Comparison of ENCODE assay signal across 19 cellular contexts in genomic region chr15:41578736-41579383, GRCh38. TPM values are rescaled to one million over a fixed set of nuclear protein-coding genes. Genes with fewer than 3 reads are reported as not detected.
DNase-seq lines count a peak whose midpoint lies in the region; ATAC-seq and TF ChIP-seq lines count a peak whose summit lies in the region.
"Had no signal": no experiment of that assay in that cellular context is flagged by ENCODE, and none has a peak within 500 bp of the region (broad histone marks: within the 10 kb centered on the region; RNA-seq: fewer than 3 reads in every experiment).

No MANE protein-coding gene starts in this region.

- ATAC-seq in WTC11: no peak
- ATAC-seq: gastrocnemius medialis had no signal

- peak overlapping the region; percentile 50 for H3K27ac Mint-ChIP-seq in WTC11
- peak overlapping the region; percentile 35 for H3K27ac Mint-ChIP-seq in endodermal cell
- H3K27ac Mint-ChIP-seq: CD4-positive, alpha-beta T cell; T-helper 2 cell treated with Interferon-gamma antibody and Interleukin-4, amounts not matched to agents 5 μg/mL and 100 μg/mL, for 36 hours had no signal

- H3K4me1 ChIP-seq in endodermal cell (ENCODE audit: control insufficient read depth, insufficient read depth, low read length): peaks cover 7% of the 10 kb centered on the region
- H3K4me1 ChIP-seq: gastrocnemius medialis, Peyer's patch had no signal

- CTCF ChIA-PET in WTC11 (lab: Charles Lee): interaction anchor here (0.9 to 11.2 kb wide), 5 partner anchors 10 to 117 kb away, joined by 4 to 121 read pairs (median 5); no protein-coding TSS in a partner anchor

- H3K9ac ChIP-seq in endodermal cell (ENCODE audit: extremely low read depth, low read length, poor library complexity, severe bottlenecking): no peak overlapping the region

- H3K4me3 ChIP-seq in endodermal cell (ENCODE audit: low read length): no peak overlapping the region
- no peak overlapping the region for H3K4me3 ChIP-seq in lower leg skin (ENCODE audit: low read depth, poor library complexity, severe bottlenecking)
- H3K4me3 ChIP-seq: gastrocnemius medialis, Peyer's patch had no signal

- H3K36me3 Mint-ChIP-seq in WTC11 (peaks cover 17% of the 10 kb centered on the region), endodermal cell (ENCODE audit: low read depth) (peaks cover 47% of the 10 kb centered on the region)

- TF ChIP-seq POLR2A in lower leg skin (IDR thresholded peaks at IDR 0.05): no peak

- no peaks in the 10 kb centered on the region for H3K27me3 Mint-ChIP-seq in WTC11 (ENCODE audit: low read depth)
- H3K27me3 Mint-ChIP-seq in endodermal cell (ENCODE audit: insufficient read depth): no peaks in the 10 kb centered on the region

- H3K4me1 Mint-ChIP-seq in WTC11 (peaks cover 8% of the 10 kb centered on the region), endodermal cell (peaks cover 13% of the 10 kb centered on the region)

- H3K36me3 ChIP-seq in endodermal cell (ENCODE audit: control insufficient read depth, insufficient read depth, low read length): peaks cover 46% of the 10 kb centered on the region
- H3K36me3 ChIP-seq: gastrocnemius medialis, Peyer's patch had no signal

- WGBS in endodermal cell (ENCODE audit: insufficient coverage in 1 of 2, insufficient read length in 1 of 2), 2 experiments: 83 to 95% methylated on average over 1 to 9 of the region's 9 CpGs
- WGBS in lower leg skin, 2 donors: 69 to 76% methylated on average over 9 of the region's 9 CpGs

- intact Hi-C loops in lower leg skin (cut with DNase I; ENCODE audit: low total_unique reads): no loop called here

- H3K9me3 Mint-ChIP-seq in WTC11 (no peaks in the 10 kb centered on the region), endodermal cell (no peaks in the 10 kb centered on the region)
- H3K9me3 Mint-ChIP-seq: CD4-positive, alpha-beta T cell; T-helper 2 cell treated with Interferon-gamma antibody and Interleukin-4, amounts not matched to agents 5 μg/mL and 100 μg/mL, for 36 hours had no signal

- H3K27ac ChIP-seq in endodermal cell (ENCODE audit: low read depth, low read length) (no peak overlapping the region), temporal lobe (ENCODE audit: low read depth, low read length) (peak overlapping the region; percentile 73)
- H3K27ac ChIP-seq: gastrocnemius medialis, Peyer's patch had no signal

- no peaks in the 10 kb centered on the region for H3K9me3 ChIP-seq in endodermal cell (ENCODE audit: control insufficient read depth, low read length)
- H3K9me3 ChIP-seq: gastrocnemius medialis, Peyer's patch had no signal

- POLR2A ChIA-PET in WTC11 (lab: Charles Lee): interaction anchor here (0.7 to 1.6 kb wide), 2 partner anchors 10 to 20 kb away, joined by 3 to 6 read pairs; partner anchors contain the start of gene TYRO3

- TF ChIP-seq CTCF in WTC11 (IDR thresholded peaks at IDR 0.05) (no peak), endodermal cell (conservative IDR thresholded peaks at IDR 0.05) (no peak), lower leg skin (IDR thresholded peaks at IDR 0.05) (no peak)

- DNase-seq in WTC11 (ENCODE audit: low spot score): no peak
- DNase-seq in endodermal cell: no peak
- DNase-seq in midbrain (lab: John Stamatoyannopoulos, UW): peak; percentile 20
- no peak for DNase-seq in NCI-H1417 (lab: John Stamatoyannopoulos, UW)
- DNase-seq in lower leg skin (ENCODE audit: low spot score in 2 of 2): no peak
- no peak for DNase-seq in DMS 273 (lab: John Stamatoyannopoulos, UW; ENCODE audit: unreplicated experiment)
- DNase-seq: activated CD4-positive, alpha-beta T cell treated with anti-CD3 and anti-CD28 coated beads, Interleukin-2, amount 50 U/mL, for 4 hours; activated effector memory CD4-positive, alpha-beta T cell treated with Interleukin-2 at 50 U/mL for 16 hours; CD4-positive, alpha-beta T cell; DMS79; gastrocnemius medialis; Karpas-422; kidney glomerular epithelial cell; NCI-H1105; NCI-H2107; Peyer's patch; stimulated activated CD4-positive, alpha-beta T cell treated with anti-CD3 and anti-CD28 coated beads, Interleukin-15, amount 100 ng/mL, for 24 hours had no signal

- H3K4me3 Mint-ChIP-seq in WTC11 (no peak overlapping the region), endodermal cell (no peak overlapping the region)
- H3K4me3 Mint-ChIP-seq: CD4-positive, alpha-beta T cell; T-helper 2 cell treated with Interferon-gamma antibody and Interleukin-4, amounts not matched to agents 5 μg/mL and 100 μg/mL, for 36 hours had no signal

- no peaks in the 10 kb centered on the region for H3K27me3 ChIP-seq in endodermal cell (ENCODE audit: control insufficient read depth, insufficient read depth, low read length, poor library complexity, severe bottlenecking)
- H3K27me3 ChIP-seq: gastrocnemius medialis, Peyer's patch had no signal

TF ChIP-seq in WTC11, 78 proteins besides CTCF, POLR2A, EP300 and RAD21:
- no peak for TF ChIP-seq SOX15 (CRISPR knock-in tag; IDR thresholded peaks at IDR 0.05)
- no peak for TF ChIP-seq OVOL2 (CRISPR knock-in tag; IDR thresholded peaks at IDR 0.05; ENCODE audit: borderline replicate concordance)
- TF ChIP-seq FOXP1 (CRISPR knock-in tag; IDR thresholded peaks at IDR 0.05; ENCODE audit: borderline replicate concordance): no peak
TF ChIP-seq in WTC11: peak in this region for 0.

RNA-seq across cellular contexts. Expression of gene TYRO3, which starts 19.8 kb away (rescaled TPM):
- total RNA-seq in WTC11 (2021): 87.9 to 98.0 TPM (median 89.6 TPM) in 3 replicates
- 100 to 1,000 TPM; 293 to 311 TPM for total RNA-seq in endodermal cell
- 86.7 TPM for polyA plus RNA-seq in endodermal cell (2013, experiment 1 of 2)
- 76.1 TPM for polyA plus RNA-seq in endodermal cell (2013, experiment 2 of 2)
- total RNA-seq in temporal lobe: 10.3 TPM
- 10 to 100 TPM; 28.7 to 52.4 (median 29.8) TPM for total RNA-seq in lower leg skin

RNA-seq across cellular contexts. Expression of gene RPAP1, which starts 34.8 kb away (rescaled TPM):
- total RNA-seq in WTC11 (2021) (102 to 123 TPM (median 103 TPM) in 3 replicates), endodermal cell (100 to 1,000 TPM in 1 of 2 donors, 10 to 100 TPM in 1; 91.1 to 107 TPM), temporal lobe (22.6 TPM), lower leg skin (10 to 100 TPM; 15.1 to 58.5 (median 41.0) TPM)
- 39.7 TPM for polyA plus RNA-seq in endodermal cell (2013, experiment 1 of 2)
- 38.3 TPM for polyA plus RNA-seq in endodermal cell (2013, experiment 2 of 2)
